ENCODE assay signal across 21 cellular contexts in genomic region chr5:51495672-51496071, GRCh38.
DNase-seq lines count a peak whose midpoint lies in the region; ATAC-seq and TF ChIP-seq lines count a peak whose summit lies in the region.
"Had no signal": no experiment of that assay in that cellular context is flagged by ENCODE, and none has a peak within 500 bp of the region (broad histone marks: within the 10 kb centered on the region; RNA-seq: fewer than 3 reads in every experiment).

No MANE protein-coding gene starts in this region.

- no peaks in the 10 kb centered on the region for H3K9me3 ChIP-seq in ascending aorta

- ATAC-seq in HG03520 (IDR thresholded peaks at IDR 0.05; ENCODE audit: unreplicated experiment) = no peak
- ATAC-seq: activated CD4-positive, CD25-positive, alpha-beta regulatory T cell treated with anti-CD3 and anti-CD28 coated beads, Interleukin-2, amount 50 U/mL, for 24 hours; K562; naive thymus-derived CD4-positive, alpha-beta T cell; T-cell had no signal

- H3K27ac Mint-ChIP-seq in HFFc6 = peak overlapping the region; percentile 67; the same call in 1 of the 2 replicates
- H3K27ac Mint-ChIP-seq: CD4-positive, alpha-beta T cell; naive thymus-derived CD4-positive, alpha-beta T cell; T-cell had no signal

- H3K4me1 Mint-ChIP-seq in HFFc6 (ENCODE audit: low read depth) = peaks cover 20% of the 10 kb centered on the region
- H3K4me1 Mint-ChIP-seq: naive thymus-derived CD4-positive, alpha-beta T cell; T-cell had no signal

- H3K4me1 ChIP-seq in ascending aorta = no peaks in the 10 kb centered on the region
- H3K4me1 ChIP-seq: left ventricle myocardium inferior, tibial nerve had no signal

- H3K27ac ChIP-seq in ascending aorta = no peak overlapping the region
- H3K27ac ChIP-seq: left ventricle myocardium inferior, tibial nerve had no signal

- DNase-seq in HFFc6 (peak; percentile 91), SW 1271 (lab: John Stamatoyannopoulos, UW) (peak; percentile 52 to 94), foreskin melanocyte (peak; percentile 31), OCI-M1 (lab: John Stamatoyannopoulos, UW) (no peak), ascending aorta (ENCODE audit: low spot score in 2 of 2) (no peak)
- no peak for DNase-seq in stimulated activated CD8-positive, alpha-beta memory T cell treated with anti-CD3 and anti-CD28 coated beads, Interleukin-4, amount 100 ng/mL, for 48 hours
- DNase-seq: activated naive CD4-positive, alpha-beta T cell; caudate nucleus; CD4-positive, alpha-beta T cell; hypothalamus; left ventricle myocardium inferior; naive thymus-derived CD4-positive, alpha-beta T cell; NCI-H1417; NCI-H345; retina; stimulated activated CD4-positive, alpha-beta T cell treated with anti-CD3 and anti-CD28 coated beads, Interleukin-2, amount 100 ng/mL, for 48 hours; T-cell had no signal

- TF ChIP-seq CTCF in HFFc6 (IDR thresholded peaks at IDR 0.05) (no peak), ascending aorta (IDR thresholded peaks at IDR 0.05) (no peak)

- H3K4me3 ChIP-seq in ascending aorta = no peak overlapping the region
- H3K4me3 ChIP-seq: K562, left ventricle myocardium inferior, tibial nerve had no signal

- H3K36me3 ChIP-seq in ascending aorta = no peaks in the 10 kb centered on the region
- H3K36me3 ChIP-seq: left ventricle myocardium inferior, tibial nerve had no signal

- no peaks in the 10 kb centered on the region for H3K27me3 ChIP-seq in ascending aorta
- H3K27me3 ChIP-seq: tibial nerve had no signal

- H3K4me3 Mint-ChIP-seq in HFFc6 = peak overlapping the region; percentile 52; the same call in 1 of the 2 replicates
- H3K4me3 Mint-ChIP-seq: CD4-positive, alpha-beta T cell; naive thymus-derived CD4-positive, alpha-beta T cell; T-cell had no signal

- no peaks in the 10 kb centered on the region; the same call in 1 of the 2 replicates for H3K27me3 Mint-ChIP-seq in HFFc6 (ENCODE audit: insufficient read depth)
- H3K27me3 Mint-ChIP-seq: CD4-positive, alpha-beta T cell; naive thymus-derived CD4-positive, alpha-beta T cell; T-cell had no signal

- no peaks in the 10 kb centered on the region for H3K36me3 Mint-ChIP-seq in HFFc6 (ENCODE audit: low read depth)
- H3K36me3 Mint-ChIP-seq: naive thymus-derived CD4-positive, alpha-beta T cell; T-cell had no signal

- H3K9me3 Mint-ChIP-seq in HFFc6 = no peaks in the 10 kb centered on the region; the same call in 1 of the 2 replicates

- intact Hi-C loops in ascending aorta (cut with DNase I) = no loop called here

Comparison
In these comparisons a context has a peak if more than half of its experiments do, and no peak if none do; other contexts are left out.
1. DNase-seq: peak in HFFc6 (single experiment), SW 1271 (2 of 2) and foreskin melanocyte (single experiment); none in stimulated activated CD8-positive, alpha-beta memory T cell treated with anti-CD3 and anti-CD28 coated beads, Interleukin-4, amount 100 ng/mL, for 48 hours (single experiment), OCI-M1 (single experiment) and ascending aorta (0 of 2).